ENCODE assay signal across 26 cellular contexts in the genomic region with DNA sequence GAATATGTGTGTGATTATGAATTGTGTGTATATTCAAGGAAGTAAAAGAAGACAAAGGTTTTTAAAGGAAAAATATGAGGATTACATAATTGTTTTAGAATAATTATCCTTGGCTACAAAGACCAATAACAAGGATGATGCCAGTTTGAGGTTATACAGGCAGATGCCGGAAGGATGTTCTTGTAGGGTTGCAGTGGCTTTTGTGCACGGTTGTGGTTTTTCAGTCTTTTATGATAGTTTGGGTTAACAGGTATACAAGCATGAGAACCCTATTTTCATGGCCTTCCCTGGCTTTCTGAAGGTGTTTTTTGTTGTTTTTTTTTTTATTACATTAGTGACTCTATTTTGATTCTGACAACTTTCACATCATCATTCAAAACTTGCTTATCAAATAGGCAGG. TPM values are rescaled to one million over a fixed set of nuclear protein-coding genes. Genes with fewer than 3 reads are reported as not detected.
DNase-seq lines count a peak whose midpoint lies in the region; ATAC-seq and TF ChIP-seq lines count a peak whose summit lies in the region.
"Had no signal": no experiment of that assay in that cellular context is flagged by ENCODE, and none has a peak within 500 bp of the region (broad histone marks: within the 10 kb centered on the region; RNA-seq: fewer than 3 reads in every experiment).

No MANE protein-coding gene starts in this region.

- no peaks in the 10 kb centered on the region for H3K36me3 ChIP-seq in MM.1S (replicated peaks; ENCODE audit: insufficient read depth, low read length)
- H3K36me3 ChIP-seq: brain microvascular endothelial cell, left ventricle myocardium inferior, prostate gland, uterus had no signal

- no peaks in the 10 kb centered on the region for H3K79me2 ChIP-seq in MM.1S (ENCODE audit: low read length)

- intact Hi-C loops in activated CD4-positive, alpha-beta T cell treated with anti-CD3 and anti-CD28 coated beads for 36 hours (cut with DNase I, micrococcal nuclease) = no loop called here
- intact Hi-C loops in CD4-positive, alpha-beta T cell (cut with DNase I, micrococcal nuclease) = no loop called here

- ATAC-seq in activated CD4-positive, alpha-beta T cell treated with anti-CD3 and anti-CD28 coated beads for 36 hours = no peak
- peak; percentile 86 for ATAC-seq in CD4-positive, alpha-beta T cell (ENCODE audit: poor library complexity)
- ATAC-seq in HG02870 (IDR thresholded peaks at IDR 0.05; ENCODE audit: unreplicated experiment) = no peak
- ATAC-seq: stimulated activated naive B cell treated with anti-CD40 and anti-IgM and Interleukin-4, amounts not matched to agents 10 μg/mL and 1 μg/mL and 100 μg/mL, for 72 hours had no signal

- no peak overlapping the region for H3K27ac Mint-ChIP-seq in activated CD4-positive, alpha-beta T cell treated with anti-CD3 and anti-CD28 coated beads for 36 hours
- H3K27ac Mint-ChIP-seq in CD4-positive, alpha-beta T cell = no peak overlapping the region
- H3K27ac Mint-ChIP-seq in glutamatergic neuron (ENCODE audit: unreplicated experiment) = no peak overlapping the region
- H3K27ac Mint-ChIP-seq: activated T-helper 2 cell treated with anti-CD3 and anti-CD28 coated beads, Interferon-gamma antibody, Interleukin-2, Interleukin-4, amounts not matched to agents 10 μg/mL and 5 μg/mL and 100 μg/mL, durations not matched to agents 14 hours and 24 hours and 36 hours; stimulated activated naive B cell treated with anti-CD40 and anti-IgM and Interleukin-4, amounts not matched to agents 10 μg/mL and 1 μg/mL and 100 μg/mL, for 72 hours had no signal

- no peak overlapping the region for H3K4me3 Mint-ChIP-seq in activated CD4-positive, alpha-beta T cell treated with anti-CD3 and anti-CD28 coated beads for 36 hours
- H3K4me3 Mint-ChIP-seq in CD4-positive, alpha-beta T cell = no peak overlapping the region
- H3K4me3 Mint-ChIP-seq in glutamatergic neuron (ENCODE audit: unreplicated experiment) = no peak overlapping the region
- H3K4me3 Mint-ChIP-seq: stimulated activated naive B cell treated with anti-CD40 and anti-IgM and Interleukin-4, amounts not matched to agents 10 μg/mL and 1 μg/mL and 100 μg/mL, for 72 hours had no signal

- peaks cover 46% of the 10 kb centered on the region for H3K4me1 Mint-ChIP-seq in activated CD4-positive, alpha-beta T cell treated with anti-CD3 and anti-CD28 coated beads for 36 hours
- peaks cover 10% of the 10 kb centered on the region for H3K4me1 Mint-ChIP-seq in CD4-positive, alpha-beta T cell (ENCODE audit: low read depth)
- H3K4me1 Mint-ChIP-seq in glutamatergic neuron (ENCODE audit: low read depth, unreplicated experiment) = no peaks in the 10 kb centered on the region

- H3K4me1 ChIP-seq in MM.1S (ENCODE audit: low read length) = peaks cover 16% of the 10 kb centered on the region
- H3K4me1 ChIP-seq: prostate gland had no signal

- peaks cover 17% of the 10 kb centered on the region for H3F3A ChIP-seq in MM.1S (ENCODE audit: insufficient read depth, low read length)

- TF ChIP-seq CTCF in CD4-positive, alpha-beta T cell (IDR thresholded peaks at IDR 0.05) = no peak
- no peak for TF ChIP-seq CTCF in MM.1S (IDR thresholded peaks at IDR 0.05; ENCODE audit: low read length)
- no peak for TF ChIP-seq CTCF in glutamatergic neuron (IDR thresholded peaks at IDR 0.05; ENCODE audit: partially characterized antibody, unreplicated experiment)

- H3K9ac ChIP-seq in MM.1S (ENCODE audit: low read length) = no peak overlapping the region

- H3K36me3 Mint-ChIP-seq in activated CD4-positive, alpha-beta T cell treated with anti-CD3 and anti-CD28 coated beads for 36 hours (ENCODE audit: low read depth) = no peaks in the 10 kb centered on the region
- H3K36me3 Mint-ChIP-seq in CD4-positive, alpha-beta T cell (ENCODE audit: low read depth) = no peaks in the 10 kb centered on the region
- no peaks in the 10 kb centered on the region for H3K36me3 Mint-ChIP-seq in glutamatergic neuron (ENCODE audit: unreplicated experiment)
- H3K36me3 Mint-ChIP-seq: stimulated activated naive B cell treated with anti-CD40 and anti-IgM and Interleukin-4, amounts not matched to agents 10 μg/mL and 1 μg/mL and 100 μg/mL, for 72 hours had no signal

- H3K9me2 ChIP-seq in MM.1S (replicated peaks; ENCODE audit: insufficient read depth, low read length) = no peaks in the 10 kb centered on the region

- H3K27me3 Mint-ChIP-seq in activated CD4-positive, alpha-beta T cell treated with anti-CD3 and anti-CD28 coated beads for 36 hours = peaks cover 7% of the 10 kb centered on the region
- H3K27me3 Mint-ChIP-seq in CD4-positive, alpha-beta T cell = peaks cover under 1% of the 10 kb centered on the region
- H3K27me3 Mint-ChIP-seq in glutamatergic neuron (ENCODE audit: unreplicated experiment) = no peaks in the 10 kb centered on the region
- H3K27me3 Mint-ChIP-seq: stimulated activated naive B cell treated with anti-CD40 and anti-IgM and Interleukin-4, amounts not matched to agents 10 μg/mL and 1 μg/mL and 100 μg/mL, for 72 hours had no signal

- no peak overlapping the region for H3K4me2 ChIP-seq in MM.1S (ENCODE audit: low read depth, low read length)

- DNase-seq in activated CD4-positive, alpha-beta T cell treated with anti-CD3 and anti-CD28 coated beads for 36 hours = peak; percentile 17
- DNase-seq in activated CD4-positive, alpha-beta T cell treated with anti-CD3 and anti-CD28 coated beads, Interleukin-2, amount 50 U/mL, for 4 hours = no peak
- peak in 7 of 10 experiments; percentile 8 to 24 (median 13) for DNase-seq in CD4-positive, alpha-beta T cell
- peak; percentile 54 for DNase-seq in MM.1S
- DNase-seq in activated T-helper 9 cell treated with anti-CD3 and anti-CD28 coated beads, Interleukin-2, amount 50 U/mL, for 16 hours (ENCODE audit: low read depth) = peak; percentile 0
- no peak for DNase-seq in glutamatergic neuron
- no peak for DNase-seq in globus pallidus (ENCODE audit: low spot score)
- DNase-seq: amniotic stem cell; brain microvascular endothelial cell; islet precursor cell; KBM-7; left ventricle myocardium inferior; NCI-H1417 treated with DMSO at 0.1 percent for 48 hours; NCI-H446 treated with DMSO at 0.1 percent for 48 hours; nucleus accumbens; stimulated activated CD4-positive, alpha-beta T cell treated with anti-CD3 and anti-CD28 coated beads, Interleukin-15, amount 100 ng/mL, for 24 hours; stimulated activated naive B cell treated with anti-CD40 and anti-IgM and Interleukin-4, amounts not matched to agents 10 μg/mL and 1 μg/mL and 100 μg/mL, for 72 hours; uterus had no signal

- no peaks in the 10 kb centered on the region for H4K20me1 ChIP-seq in MM.1S (ENCODE audit: insufficient read depth, low read length)

- peaks cover 10% of the 10 kb centered on the region for H3K27me3 ChIP-seq in CD4-positive, alpha-beta T cell (ENCODE audit: control insufficient read depth, insufficient read depth, low read length)
- H3K27me3 ChIP-seq in MM.1S (replicated peaks; ENCODE audit: insufficient read depth, low read length) = 0 out of 2 replicates have a peak, but pooled peaks cover 5% of the 10 kb centered on the region

- H3K4me3 ChIP-seq in MM.1S (ENCODE audit: low read length) = no peak overlapping the region
- H3K4me3 ChIP-seq: left ventricle myocardium inferior, prostate gland, uterus had no signal

- CTCF ChIA-PET in activated CD4-positive, alpha-beta T cell treated with anti-CD3 and anti-CD28 coated beads for 36 hours (lab: Charles Lee) = no interaction called here
- CTCF ChIA-PET in CD4-positive, alpha-beta T cell (lab: Charles Lee) = no interaction called here

- POLR2A ChIA-PET in activated CD4-positive, alpha-beta T cell treated with anti-CD3 and anti-CD28 coated beads for 36 hours (lab: Charles Lee) = no interaction called here
- POLR2A ChIA-PET in CD4-positive, alpha-beta T cell (lab: Charles Lee) = no interaction called here

- no peaks in the 10 kb centered on the region for H3K9me3 ChIP-seq in CD4-positive, alpha-beta T cell (ENCODE audit: control insufficient read depth, low read length)
- no peaks in the 10 kb centered on the region for H3K9me3 ChIP-seq in MM.1S (replicated peaks; ENCODE audit: insufficient read depth, low read length)
- H3K9me3 ChIP-seq: left ventricle myocardium inferior, prostate gland, uterus had no signal

- H3K9me3 Mint-ChIP-seq in activated CD4-positive, alpha-beta T cell treated with anti-CD3 and anti-CD28 coated beads for 36 hours (ENCODE audit: low read depth) = no peaks in the 10 kb centered on the region
- no peaks in the 10 kb centered on the region for H3K9me3 Mint-ChIP-seq in CD4-positive, alpha-beta T cell
- no peaks in the 10 kb centered on the region for H3K9me3 Mint-ChIP-seq in glutamatergic neuron (ENCODE audit: unreplicated experiment)
- H3K9me3 Mint-ChIP-seq: activated T-helper 2 cell treated with anti-CD3 and anti-CD28 coated beads, Interferon-gamma antibody, Interleukin-2, Interleukin-4, amounts not matched to agents 10 μg/mL and 5 μg/mL and 100 μg/mL, durations not matched to agents 14 hours and 24 hours and 36 hours; stimulated activated naive B cell treated with anti-CD40 and anti-IgM and Interleukin-4, amounts not matched to agents 10 μg/mL and 1 μg/mL and 100 μg/mL, for 72 hours had no signal

- H2AFZ ChIP-seq in MM.1S (ENCODE audit: low read length) = no peak overlapping the region

- peak overlapping the region; percentile 49 for H3K27ac ChIP-seq in CD4-positive, alpha-beta T cell (ENCODE audit: low read depth, low read length)
- no peak overlapping the region for H3K27ac ChIP-seq in MM.1S (ENCODE audit: low read length)
- H3K27ac ChIP-seq: 22Rv1, brain microvascular endothelial cell, left ventricle myocardium inferior, prostate gland, RWPE1, uterus had no signal

RNA-seq across cellular contexts. Expression of a gene that starts 4.9 kb away (rescaled TPM):
- under 1 TPM; 0.28 to 0.39 TPM for total RNA-seq in activated CD4-positive, alpha-beta T cell treated with anti-CD3 and anti-CD28 coated beads for 36 hours
- 1 to 10 TPM; 1.2 TPM for total RNA-seq in CD4-positive, alpha-beta T cell
- total RNA-seq in glutamatergic neuron (ENCODE audit: unreplicated experiment) = not detected
- total RNA-seq: activated T-helper 2 cell treated with anti-CD3 and anti-CD28 coated beads, Interferon-gamma antibody, Interleukin-2, Interleukin-4, amounts not matched to agents 10 μg/mL and 5 μg/mL and 100 μg/mL, durations not matched to agents 14 hours and 24 hours and 36 hours; HT1080; left ventricle myocardium inferior; SK-MEL-5 had no signal

RNA-seq across cellular contexts. Expression of a gene that starts 36.9 kb away (rescaled TPM):
- under 1 TPM; 0.02 to 0.05 TPM for total RNA-seq in activated CD4-positive, alpha-beta T cell treated with anti-CD3 and anti-CD28 coated beads for 36 hours
- 1 to 10 TPM; 2.8 to 3.1 TPM for total RNA-seq in CD4-positive, alpha-beta T cell
- not detected for total RNA-seq in glutamatergic neuron (ENCODE audit: unreplicated experiment)
- total RNA-seq: activated T-helper 2 cell treated with anti-CD3 and anti-CD28 coated beads, Interferon-gamma antibody, Interleukin-2, Interleukin-4, amounts not matched to agents 10 μg/mL and 5 μg/mL and 100 μg/mL, durations not matched to agents 14 hours and 24 hours and 36 hours; epithelial cell of proximal tubule; HT1080; SK-MEL-5 had no signal

Comparison
In these comparisons a context has a peak if more than half of its experiments do, and no peak if none do; other contexts are left out.
1. DNase-seq: peak in activated CD4-positive, alpha-beta T cell treated with anti-CD3 and anti-CD28 coated beads for 36 hours (single experiment), CD4-positive, alpha-beta T cell (7 of 10), MM.1S (single experiment) and activated T-helper 9 cell treated with anti-CD3 and anti-CD28 coated beads, Interleukin-2, amount 50 U/mL, for 16 hours (single experiment); none in activated CD4-positive, alpha-beta T cell treated with anti-CD3 and anti-CD28 coated beads, Interleukin-2, amount 50 U/mL, for 4 hours (0 of 2), glutamatergic neuron (single experiment) and globus pallidus (single experiment).